In genomic region chr6:8137529-8137939, GRCh38 we compare ENCODE assay signal across 30 cellular contexts.
"Had no signal": no experiment of that assay in that cellular context is flagged by ENCODE, and none has a peak within 500 bp of the region (broad histone marks: within the 10 kb centered on the region; RNA-seq: fewer than 3 reads in every experiment).

No MANE protein-coding gene starts in this region.

- H3K4me2 ChIP-seq: hepatocyte had no signal

- H3K9me3 ChIP-seq: esophagus muscularis mucosa, gastroesophageal sphincter, heart left ventricle, left ventricle myocardium inferior, lower lobe of right lung, ovary, psoas muscle, suprapubic skin, transverse colon, vagina had no signal

- H3K4me3 Mint-ChIP-seq: naive thymus-derived CD8-positive, alpha-beta T cell; neural crest cell; stimulated activated naive CD8-positive, alpha-beta T cell treated with anti-CD3 and anti-CD28 coated beads, Interleukin-15, amount 100 ng/mL, for 72 hours had no signal

- ATAC-seq: foreskin keratinocyte; gastroesophageal sphincter; heart left ventricle; left colon; lower lobe of right lung; naive thymus-derived CD8-positive, alpha-beta T cell; psoas muscle; right cardiac atrium; stimulated activated naive CD8-positive, alpha-beta T cell treated with anti-CD3 and anti-CD28 coated beads, Interleukin-15, amount 100 ng/mL, for 72 hours had no signal

- H3K36me3 ChIP-seq: esophagus muscularis mucosa, gastroesophageal sphincter, heart left ventricle, left ventricle myocardium inferior, lower lobe of right lung, ovary, suprapubic skin, transverse colon, vagina had no signal

- H3K27ac Mint-ChIP-seq: naive thymus-derived CD8-positive, alpha-beta T cell; stimulated activated naive CD8-positive, alpha-beta T cell treated with anti-CD3 and anti-CD28 coated beads, Interleukin-15, amount 100 ng/mL, for 72 hours had no signal

- H3K4me1 ChIP-seq: esophagus muscularis mucosa, foreskin keratinocyte, gastroesophageal sphincter, heart left ventricle, left ventricle myocardium inferior, lower lobe of right lung, psoas muscle, suprapubic skin, transverse colon, vagina had no signal

- H3K4me3 ChIP-seq: esophagus muscularis mucosa, gastroesophageal sphincter, heart left ventricle, hepatocyte, left ventricle myocardium inferior, lower lobe of right lung, ovary, psoas muscle, suprapubic skin, transverse colon, vagina had no signal

- H3K27ac ChIP-seq: esophagus muscularis mucosa, foreskin keratinocyte, gastroesophageal sphincter, heart left ventricle, hepatocyte, left ventricle myocardium inferior, lower lobe of right lung, ovary, psoas muscle, suprapubic skin, transverse colon, vagina had no signal

- FAIRE-seq: colon, endothelial cell of umbilical vein, small intestine had no signal

- H3K4me1 Mint-ChIP-seq: naive thymus-derived CD8-positive, alpha-beta T cell; stimulated activated naive CD8-positive, alpha-beta T cell treated with anti-CD3 and anti-CD28 coated beads, Interleukin-15, amount 100 ng/mL, for 72 hours had no signal

- DNase-seq: cerebellar nuclear complex; effector CD8-positive, alpha-beta T cell; foreskin keratinocyte; heart left ventricle; islet precursor cell; kidney glomerular epithelial cell; left colon; left ventricle myocardium inferior; lower lobe of right lung; naive thymus-derived CD8-positive, alpha-beta T cell; nucleus accumbens; ovary; posterior cingulate gyrus; psoas muscle; right cardiac atrium; small intestine; stimulated activated CD4-positive, alpha-beta T cell treated with anti-CD3 and anti-CD28 coated beads, Interleukin-15, amount 100 ng/mL, for 24 hours; stimulated activated CD4-positive, alpha-beta T cell treated with anti-CD3 and anti-CD28 coated beads, Interleukin-2, amount 100 ng/mL, for 48 hours; stimulated activated CD8-positive, alpha-beta memory T cell treated with anti-CD3 and anti-CD28 coated beads, Interleukin-4, amount 100 ng/mL, for 48 hours; stimulated activated naive CD4-positive, alpha-beta T cell; stimulated activated naive CD8-positive, alpha-beta T cell treated with anti-CD3 and anti-CD28 coated beads, Interleukin-15, amount 100 ng/mL, for 72 hours; transverse colon had no signal

- H2AFZ ChIP-seq: hepatocyte had no signal

- H3K27me3 ChIP-seq: hepatocyte, ovary, vagina had no signal

- H3K79me2 ChIP-seq: hepatocyte had no signal

- H3K36me3 Mint-ChIP-seq: naive thymus-derived CD8-positive, alpha-beta T cell had no signal

- H3K9me3 Mint-ChIP-seq: naive thymus-derived CD8-positive, alpha-beta T cell; neural crest cell; stimulated activated naive CD8-positive, alpha-beta T cell treated with anti-CD3 and anti-CD28 coated beads, Interleukin-15, amount 100 ng/mL, for 72 hours had no signal
